15 cellular contexts compared by ENCODE assay signal in genomic region chr17:6554336-6554735, GRCh38. TPM values are rescaled to one million over a fixed set of nuclear protein-coding genes. Genes with fewer than 3 reads are reported as not detected.
DNase-seq lines count a peak whose midpoint lies in the region; ATAC-seq, FAIRE-seq and TF ChIP-seq lines count a peak whose summit lies in the region.
"Had no signal": no experiment of that assay in that cellular context is flagged by ENCODE, and none has a peak within 500 bp of the region (broad histone marks: within the 10 kb centered on the region; RNA-seq: fewer than 3 reads in every experiment).

No MANE protein-coding gene starts in this region.

- peaks cover 12 to 41% (median 25%) of the 10 kb centered on the region in 4 donors for H3K4me1 ChIP-seq in upper lobe of left lung

- POLR2A ChIA-PET in naive thymus-derived CD8-positive, alpha-beta T cell (lab: Charles Lee): no interaction called here
- POLR2A ChIA-PET in HEK293T (lab: Yijun Ruan, JAX): no interaction called here

- peak overlapping the region in 3 of 4 donors; percentile 63 to 83 (median 69) for H3K27ac ChIP-seq in upper lobe of left lung
- H3K27ac ChIP-seq: SK-N-MC had no signal

- peak overlapping the region in 2 of 10 donors; percentile 22 to 78 for H3K27ac Mint-ChIP-seq in naive thymus-derived CD8-positive, alpha-beta T cell

- H3K4me3 Mint-ChIP-seq in activated T-cell treated with anti-CD3 and anti-CD28 coated beads, Interleukin-2, amount 50 U/mL, for 4 hours: peak overlapping the region; percentile 29
- peak overlapping the region in 8 of 10 donors; percentile 15 to 84 (median 71) for H3K4me3 Mint-ChIP-seq in naive thymus-derived CD8-positive, alpha-beta T cell

- no peaks in the 10 kb centered on the region for H3K36me3 ChIP-seq in upper lobe of left lung

- H3K4me3 ChIP-seq in epithelial cell of esophagus (ENCODE audit: low read length): peak overlapping the region; percentile 66
- no peak overlapping the region for H3K4me3 ChIP-seq in upper lobe of left lung
- H3K4me3 ChIP-seq: SK-N-MC had no signal

- FAIRE-seq in GM12892 (lab: Jason Lieb, UNC): no peak
- FAIRE-seq: TTC549 had no signal

- no peak for ATAC-seq in activated T-cell treated with anti-CD3 and anti-CD28 coated beads, Interleukin-2, amount 50 U/mL, for 4 hours
- ATAC-seq in naive thymus-derived CD8-positive, alpha-beta T cell: no peak
- ATAC-seq in upper lobe of left lung (ENCODE audit: low FRiP score in 2 of 2): no peak

- peaks cover 11% of the 10 kb centered on the region for H3K4me1 Mint-ChIP-seq in activated T-cell treated with anti-CD3 and anti-CD28 coated beads, Interleukin-2, amount 50 U/mL, for 4 hours (ENCODE audit: low read depth)
- H3K4me1 Mint-ChIP-seq in naive thymus-derived CD8-positive, alpha-beta T cell: peaks cover 9 to 18% (median 12%) of the 10 kb centered on the region in 4 donors

- no peak for DNase-seq in activated T-cell treated with anti-CD3 and anti-CD28 coated beads, Interleukin-2, amount 50 U/mL, for 4 hours
- no peak for DNase-seq in activated T-cell treated with anti-CD3 and anti-CD28 coated beads, Interleukin-2, amount 50 U/mL, for 1 hour
- DNase-seq in epithelial cell of esophagus (ENCODE audit: low read depth) (no peak), upper lobe of left lung (no peak), activated gamma-delta T cell (lab: John Stamatoyannopoulos, UW) (no peak), GM12892 (ENCODE audit: insufficient read length) (no peak), HEK293T (ENCODE audit: extremely low spot score) (no peak)
- DNase-seq in naive thymus-derived CD8-positive, alpha-beta T cell: no peak
- DNase-seq: activated CD4-positive, alpha-beta T cell treated with anti-CD3 and anti-CD28 coated beads, Interleukin-2, amount 50 U/mL, for 4 hours; hippocampal formation; NCI-H1417; NCI-H446 treated with DMSO at 0.1 percent for 48 hours; stimulated activated CD4-positive, alpha-beta T cell treated with anti-CD3 and anti-CD28 coated beads, Interleukin-2, amount 100 ng/mL, for 24 hours had no signal

- no peak for TF ChIP-seq CTCF in epithelial cell of esophagus (IDR thresholded peaks at IDR 0.05; ENCODE audit: insufficient read depth, low read depth, low read length, missing control alignments)
- TF ChIP-seq CTCF in upper lobe of left lung (IDR thresholded peaks at IDR 0.05): no peak

- no peak for TF ChIP-seq EP300 in upper lobe of left lung (IDR thresholded peaks at IDR 0.05)

- H3K9me3 ChIP-seq in upper lobe of left lung: no peaks in the 10 kb centered on the region

- H3K27me3 Mint-ChIP-seq in activated T-cell treated with anti-CD3 and anti-CD28 coated beads, Interleukin-2, amount 50 U/mL, for 4 hours (ENCODE audit: low read depth): peaks cover 39% of the 10 kb centered on the region
- peaks cover 19 to 52% (median 33%) of the 10 kb centered on the region in 5 donors for H3K27me3 Mint-ChIP-seq in naive thymus-derived CD8-positive, alpha-beta T cell

- H3K27me3 ChIP-seq in upper lobe of left lung: peaks cover 0 to 8% (median 4%) of the 10 kb centered on the region in 4 donors

- no peak for TF ChIP-seq POLR2A in upper lobe of left lung (IDR thresholded peaks at IDR 0.05)
- TF ChIP-seq POLR2A in GM12892 (IDR thresholded peaks at IDR 0.05; ENCODE audit: low read depth, low read length): no peak

- no peaks in the 10 kb centered on the region for H3K36me3 Mint-ChIP-seq in activated T-cell treated with anti-CD3 and anti-CD28 coated beads, Interleukin-2, amount 50 U/mL, for 4 hours (ENCODE audit: insufficient read depth)
- H3K36me3 Mint-ChIP-seq in naive thymus-derived CD8-positive, alpha-beta T cell: peaks cover 0 to 6% (median 0%) of the 10 kb centered on the region in 3 donors

- 79 to 85% methylated on average over 4 of the region's 4 CpGs for WGBS in upper lobe of left lung, 2 donors

- CTCF ChIA-PET in HEK293T (lab: Yijun Ruan, JAX): no interaction called here

- H3K9me3 Mint-ChIP-seq in activated T-cell treated with anti-CD3 and anti-CD28 coated beads, Interleukin-2, amount 50 U/mL, for 4 hours: no peaks in the 10 kb centered on the region
- H3K9me3 Mint-ChIP-seq in naive thymus-derived CD8-positive, alpha-beta T cell: no peaks in the 10 kb centered on the region

TF ChIP-seq in HEK293T, 16 proteins besides CTCF, POLR2A, EP300 and RAD21:
- no peak for TF ChIP-seq ARNT (IDR thresholded peaks at IDR 0.05)
- TF ChIP-seq FOXA1 (IDR thresholded peaks at IDR 0.05): no peak
- TF ChIP-seq FOXM1 (IDR thresholded peaks at IDR 0.05; ENCODE audit: borderline replicate concordance): no peak
- no peak for TF ChIP-seq ZNF384 (IDR thresholded peaks at IDR 0.05)
- TF ChIP-seq LEF1 (IDR thresholded peaks at IDR 0.05; ENCODE audit: borderline replicate concordance): no peak
- TF ChIP-seq ELF4 (IDR thresholded peaks at IDR 0.05): no peak
- TF ChIP-seq PKNOX1 (IDR thresholded peaks at IDR 0.05): no peak
- no peak for TF ChIP-seq CTBP1 (IDR thresholded peaks at IDR 0.05; ENCODE audit: borderline replicate concordance)
- TF ChIP-seq TARDBP (IDR thresholded peaks at IDR 0.05): no peak
- no peak for TF ChIP-seq SUZ12 (IDR thresholded peaks at IDR 0.05)
- no peak for TF ChIP-seq L3MBTL2 (conservative IDR thresholded peaks at IDR 0.05)
- no peak for TF ChIP-seq FOXK2 (IDR thresholded peaks at IDR 0.05)
- TF ChIP-seq BHLHE40 (IDR thresholded peaks at IDR 0.05; ENCODE audit: borderline replicate concordance): no peak
- TF ChIP-seq NFRKB (IDR thresholded peaks at IDR 0.05): no peak
- TF ChIP-seq SP1 (IDR thresholded peaks at IDR 0.05): no peak

RNA-seq across cellular contexts. Expression of gene PITPNM3, which starts 2.0 kb away (rescaled TPM):
- total RNA-seq in activated T-cell treated with anti-CD3 and anti-CD28 coated beads, Interleukin-2, amount 50 U/mL, for 4 hours: under 1 TPM; 0.33 to 0.58 (median 0.56) TPM
- total RNA-seq in naive thymus-derived CD8-positive, alpha-beta T cell: under 1 TPM; 0.44 to 0.74 TPM
- polyA plus RNA-seq in naive thymus-derived CD8-positive, alpha-beta T cell: not detected
- total RNA-seq in upper lobe of left lung: 10 to 100 TPM; 10.3 to 16.3 (median 12.5) TPM
- 0.68 TPM for polyA plus RNA-seq in GM12892 (2012; ENCODE audit: missing spikeins)

Comparison
In these comparisons a context has a peak if more than half of its experiments do, and no peak if none do; other contexts are left out.
1. RNA of gene PITPNM3, which starts 2.0 kb away (total RNA-seq): 10.3 to 16.3 TPM in upper lobe of left lung; 0.44 to 0.74 TPM in naive thymus-derived CD8-positive, alpha-beta T cell and 0.33 to 0.58 TPM in activated T-cell treated with anti-CD3 and anti-CD28 coated beads, Interleukin-2, amount 50 U/mL, for 4 hours; every median in the first group is over 4 times any median in the second.